In genomic region chr7:128939075-128939860, GRCh38 we compare ENCODE assay signal across 8 cellular contexts. TPM values are rescaled to one million over a fixed set of nuclear protein-coding genes. Genes with fewer than 3 reads are reported as not detected.
DNase-seq lines count a peak whose midpoint lies in the region; ATAC-seq and TF ChIP-seq lines count a peak whose summit lies in the region.

No MANE protein-coding gene starts in this region.

- no peaks in the 10 kb centered on the region for H3K27me3 ChIP-seq in testis

- no peak for DNase-seq in activated CD4-positive, alpha-beta T cell treated with anti-CD3 and anti-CD28 coated beads for 36 hours
- no peak for DNase-seq in activated CD4-positive, alpha-beta T cell treated with anti-CD3 and anti-CD28 coated beads for 1 hour
- no peak for DNase-seq in OCI-LY7 (ENCODE audit: low spot score)
- no peak for DNase-seq in left cardiac atrium
- no peak for DNase-seq in testis
- no peak for DNase-seq in nephron progenitor cell
- DNase-seq in G401 (ENCODE audit: low spot score), result no peak
- no peak for DNase-seq in inferior parietal cortex (ENCODE audit: extremely low spot score)

- peak overlapping the region; percentile 87 for H3K4me3 Mint-ChIP-seq in activated CD4-positive, alpha-beta T cell treated with anti-CD3 and anti-CD28 coated beads for 36 hours
- H3K4me3 Mint-ChIP-seq in nephron progenitor cell, result no peak overlapping the region

- H3K4me2 ChIP-seq in OCI-LY7 (ENCODE audit: low read length), result peak overlapping the region; percentile 85

- no peaks in the 10 kb centered on the region for H3K9me3 Mint-ChIP-seq in activated CD4-positive, alpha-beta T cell treated with anti-CD3 and anti-CD28 coated beads for 36 hours (ENCODE audit: low read depth)
- H3K9me3 Mint-ChIP-seq in nephron progenitor cell, result no peaks in the 10 kb centered on the region

- no peak overlapping the region for H3K27ac Mint-ChIP-seq in activated CD4-positive, alpha-beta T cell treated with anti-CD3 and anti-CD28 coated beads for 36 hours
- H3K27ac Mint-ChIP-seq in nephron progenitor cell, result no peak overlapping the region

- H3K4me3 ChIP-seq in OCI-LY7 (ENCODE audit: low read depth, low read length, poor library complexity, severe bottlenecking), result no peak overlapping the region
- peak overlapping the region; percentile 45 to 56 for H3K4me3 ChIP-seq in testis

- H4K20me1 ChIP-seq in OCI-LY7 (ENCODE audit: insufficient read depth, low read length), result no peaks in the 10 kb centered on the region

- peaks cover 34% of the 10 kb centered on the region for H3K4me1 Mint-ChIP-seq in activated CD4-positive, alpha-beta T cell treated with anti-CD3 and anti-CD28 coated beads for 36 hours
- peaks cover 16% of the 10 kb centered on the region for H3K4me1 Mint-ChIP-seq in nephron progenitor cell

- H3K4me1 ChIP-seq in OCI-LY7 (ENCODE audit: insufficient read depth, low read length, poor library complexity, severe bottlenecking), result peaks cover 48% of the 10 kb centered on the region
- H3K4me1 ChIP-seq in testis, result peaks cover 4% of the 10 kb centered on the region

- peaks cover 2% of the 10 kb centered on the region for H3K36me3 Mint-ChIP-seq in activated CD4-positive, alpha-beta T cell treated with anti-CD3 and anti-CD28 coated beads for 36 hours (ENCODE audit: low read depth)
- H3K36me3 Mint-ChIP-seq in nephron progenitor cell (ENCODE audit: low read depth), result no peaks in the 10 kb centered on the region

- TF ChIP-seq POLR2A in testis (IDR thresholded peaks at IDR 0.05), result no peak

- POLR2A ChIA-PET in activated CD4-positive, alpha-beta T cell treated with anti-CD3 and anti-CD28 coated beads for 36 hours (lab: Charles Lee), result no interaction called here
- POLR2A ChIA-PET in OCI-LY7 (lab: Charles Lee), result interaction anchor here (0.5 to 4.0 kb wide), 9 partner anchors 12 to 189 kb away, joined by 3 to 29 read pairs (median 8); partner anchors contain the start of genes KCP and TNPO3

- ATAC-seq in activated CD4-positive, alpha-beta T cell treated with anti-CD3 and anti-CD28 coated beads for 36 hours, result peak; percentile 54
- ATAC-seq in left cardiac atrium, result peak; percentile 10 to 38

- no peaks in the 10 kb centered on the region for H3K9me3 ChIP-seq in OCI-LY7 (ENCODE audit: low read length)
- H3K9me3 ChIP-seq in testis, result no peaks in the 10 kb centered on the region

- in situ Hi-C loops in G401 (cut with HindIII; ENCODE audit: low sequenced_read_pairs), result no loop called here

- H3K9me2 ChIP-seq in OCI-LY7 (ENCODE audit: insufficient read depth, low read length), result no peaks in the 10 kb centered on the region

- H2AFZ ChIP-seq in OCI-LY7 (ENCODE audit: low read length), result peak overlapping the region; percentile 80; the same call in 1 of the 2 replicates

- H3K36me3 ChIP-seq in OCI-LY7 (ENCODE audit: insufficient read depth, low read length) (no peaks in the 10 kb centered on the region), testis (ENCODE audit: low read depth, missing control alignments) (no peaks in the 10 kb centered on the region)

- no TSS peak for BruUV-seq in OCI-LY7 (replicated peaks; lab: Mats Ljungman, UMichigan)

- TF ChIP-seq CTCF in OCI-LY7 (conservative IDR thresholded peaks at IDR 0.05; ENCODE audit: low read length) (no peak), testis (IDR thresholded peaks at IDR 0.05) (no peak), nephron progenitor cell (IDR thresholded peaks at IDR 0.05) (no peak)

- CTCF ChIA-PET in activated CD4-positive, alpha-beta T cell treated with anti-CD3 and anti-CD28 coated beads for 36 hours (lab: Charles Lee), result interaction anchor here (0.6 to 1.5 kb wide), 5 partner anchors 9 to 224 kb away, joined by 3 to 4 read pairs (median 3); no protein-coding TSS in a partner anchor
- CTCF ChIA-PET in OCI-LY7 (lab: Charles Lee; ENCODE audit: unreplicated experiment), result interaction anchor here (0.6 to 2.9 kb wide), 5 partner anchors 9 to 112 kb away, joined by 3 to 11 read pairs (median 4); partner anchors contain the start of gene ATP6V1F

- no peak overlapping the region for H3K27ac ChIP-seq in OCI-LY7 (ENCODE audit: low read depth, low read length, poor library complexity, severe bottlenecking)
- no peak overlapping the region for H3K27ac ChIP-seq in testis

- intact Hi-C loops in activated CD4-positive, alpha-beta T cell treated with anti-CD3 and anti-CD28 coated beads for 36 hours (cut with DNase I, micrococcal nuclease), result no loop called here
- intact Hi-C loops in OCI-LY7 (cut with micrococcal nuclease; ENCODE audit: unreplicated experiment), result no loop called here
- intact Hi-C loops in left cardiac atrium (cut with DNase I), result no loop called here
- intact Hi-C loops in testis (cut with DNase I; ENCODE audit: low total_unique reads), result no loop called here

- H3K79me2 ChIP-seq in OCI-LY7 (ENCODE audit: insufficient read depth, low read depth, low read length), result no peaks in the 10 kb centered on the region

- 26 to 55% methylated on average over 4 to 7 of the region's 7 CpGs for WGBS in testis, 2 donors

- H3K27me3 Mint-ChIP-seq in activated CD4-positive, alpha-beta T cell treated with anti-CD3 and anti-CD28 coated beads for 36 hours, result peaks cover 20% of the 10 kb centered on the region
- peaks cover 76% of the 10 kb centered on the region for H3K27me3 Mint-ChIP-seq in nephron progenitor cell (ENCODE audit: low read depth, poor library complexity)

RNA-seq across cellular contexts. Expression of gene IRF5, which starts 1.5 kb away (rescaled TPM):
- 1 to 10 TPM; 7.2 to 8.5 TPM for total RNA-seq in activated CD4-positive, alpha-beta T cell treated with anti-CD3 and anti-CD28 coated beads for 36 hours
- 3.9 and 8.2 TPM in 2 replicates for total RNA-seq in OCI-LY7 (2014; rRNA removed; shearing (Covaris generic))
- total RNA-seq in OCI-LY7 (2022), result 15.8 and 21.9 TPM in 2 replicates
- total RNA-seq in left cardiac atrium, result 1 to 10 TPM; 4.6 to 5.6 TPM
- total RNA-seq in testis, result 1 to 10 TPM; 2.9 to 5.6 TPM
- 4.6 TPM for polyA plus RNA-seq in testis (ENCODE audit: insufficient read depth, low read depth, low replicate concordance)
- total RNA-seq in G401 (2014; rRNA removed; shearing (Covaris generic)), result not detected in 2 replicates

RNA-seq across cellular contexts. Expression of gene KCP, which starts 28.8 kb away (rescaled TPM):
- total RNA-seq in activated CD4-positive, alpha-beta T cell treated with anti-CD3 and anti-CD28 coated beads for 36 hours, result not detected
- total RNA-seq in OCI-LY7 (2014; rRNA removed; shearing (Covaris generic)), result 0.90 and 2.3 TPM in 2 replicates
- total RNA-seq in OCI-LY7 (2022) (1.4 TPM in 2 replicates), left cardiac atrium (under 1 TPM; 0.31 to 0.50 TPM), testis (1 to 10 TPM in 1 of 2 donors, under 1 TPM in 1; 0.68 to 1.2 TPM)
- 1.4 TPM for polyA plus RNA-seq in testis (ENCODE audit: insufficient read depth, low read depth, low replicate concordance)
- total RNA-seq in G401 (2014; rRNA removed; shearing (Covaris generic)), result 2.8 and 4.7 TPM in 2 replicates
